In the genomic region with DNA sequence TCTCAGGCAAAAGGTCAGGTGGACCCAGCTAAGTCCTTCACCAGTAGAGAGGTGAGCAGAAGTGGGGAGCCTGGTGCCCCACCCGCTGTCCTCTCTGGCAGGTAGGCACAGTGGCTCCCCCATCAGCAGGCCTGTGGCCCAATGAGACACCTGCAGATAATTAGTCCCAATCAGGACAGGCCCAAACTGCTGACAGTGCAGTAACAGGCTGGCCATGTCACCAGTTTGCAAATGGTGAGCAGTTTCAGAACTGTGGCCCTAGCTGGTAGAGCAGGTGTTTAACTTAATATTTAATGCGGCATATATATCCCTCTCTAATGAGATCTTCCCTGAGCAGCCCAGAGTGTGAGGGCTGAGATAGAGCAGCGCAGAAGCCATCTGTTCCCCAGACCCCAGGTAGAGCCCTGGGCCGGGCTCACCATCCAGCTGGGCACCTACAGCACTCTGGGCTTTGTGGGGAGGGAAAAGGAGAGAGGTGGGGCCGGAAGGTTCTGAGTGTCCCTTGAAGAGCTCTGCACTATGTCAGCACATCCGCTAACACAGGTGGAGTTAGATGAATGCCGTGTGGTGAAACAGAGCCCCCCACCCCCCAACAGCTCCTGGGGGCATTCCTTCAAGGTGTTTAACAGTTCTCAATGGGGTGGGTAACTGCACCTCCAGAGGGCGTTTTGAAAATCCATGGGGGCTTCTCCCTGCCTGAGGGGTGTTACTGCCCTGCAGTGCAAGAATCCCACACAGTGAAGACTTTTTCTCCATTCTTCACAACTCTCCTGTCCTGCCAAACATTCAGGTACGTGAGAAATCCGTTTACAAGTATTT, we compare ENCODE assay signal across 13 cellular contexts.
DNase-seq lines count a peak whose midpoint lies in the region; ATAC-seq, FAIRE-seq and TF ChIP-seq lines count a peak whose summit lies in the region.
"Had no signal": no experiment of that assay in that cellular context is flagged by ENCODE, and none has a peak within 500 bp of the region (broad histone marks: within the 10 kb centered on the region; RNA-seq: fewer than 3 reads in every experiment).

No MANE protein-coding gene starts in this region.

- H3K36me3 ChIP-seq in GM06990 (ENCODE audit: control insufficient read depth, insufficient read depth, low read length) (peaks cover 15% of the 10 kb centered on the region), neural progenitor cell (no peaks in the 10 kb centered on the region), kidney (ENCODE audit: control insufficient read depth in 1 of 2, insufficient read depth in 2 of 2, low read length in 2 of 2) (no peaks in the 10 kb centered on the region)

- H3K4me1 Mint-ChIP-seq in activated B cell treated with CpG ODN at 0.5 μM for 24 hours (peaks cover 27% of the 10 kb centered on the region), neural progenitor cell (no peaks in the 10 kb centered on the region)
- H3K4me1 Mint-ChIP-seq: CD4-positive, alpha-beta memory T cell had no signal

- H3K27ac ChIP-seq in neural progenitor cell (no peak overlapping the region), kidney (ENCODE audit: low read depth in 2 of 2, low read length in 2 of 2) (no peak overlapping the region)

- H3K4me3 ChIP-seq in GM06990 (replicated peaks; ENCODE audit: low read depth, low read length) (no peak overlapping the region), neural progenitor cell (no peak overlapping the region), kidney (ENCODE audit: low read length in 2 of 2) (no peak overlapping the region)
- H3K4me3 ChIP-seq in Jurkat, Clone E6-1 (ENCODE audit: low read length) = no peak overlapping the region

- H2AFZ ChIP-seq in neural progenitor cell (replicated peaks) = no peak overlapping the region

- H3F3A ChIP-seq in neural progenitor cell (ENCODE audit: low read depth) = no peaks in the 10 kb centered on the region

- no peaks in the 10 kb centered on the region for H3K27me3 Mint-ChIP-seq in activated B cell treated with CpG ODN at 0.5 μM for 24 hours
- peaks cover 7% of the 10 kb centered on the region for H3K27me3 Mint-ChIP-seq in neural progenitor cell (ENCODE audit: insufficient read depth, low read depth)

- FAIRE-seq in D721Med (lab: Jason Lieb, UNC) (no peak), kidney (lab: Jason Lieb, UNC) (no peak)

- intact Hi-C loops in activated B cell treated with CpG ODN at 0.5 μM for 24 hours (cut with micrococcal nuclease) (no loop called here), kidney (cut with DNase I) (no loop called here)

- POLR2A ChIA-PET in activated B cell treated with CpG ODN at 0.5 μM for 24 hours (lab: Charles Lee) = no interaction called here

- peak; percentile 10 for ATAC-seq in activated B cell treated with CpG ODN at 0.5 μM for 24 hours (ENCODE audit: low read depth)
- ATAC-seq: natural killer cell treated with Interleukin-12 subunit alpha and Interleukin-12 subunit beta and Interleukin-15 and Interleukin-18, amount 100 ng/mL, for 72 hours had no signal

- H3K27ac Mint-ChIP-seq in activated B cell treated with CpG ODN at 0.5 μM for 24 hours = peak overlapping the region; percentile 35
- no peak overlapping the region for H3K27ac Mint-ChIP-seq in neural progenitor cell
- H3K27ac Mint-ChIP-seq: CD4-positive, alpha-beta memory T cell; natural killer cell treated with Interleukin-12 subunit alpha and Interleukin-12 subunit beta and Interleukin-15 and Interleukin-18, amount 100 ng/mL, for 72 hours had no signal

- no peaks in the 10 kb centered on the region for H3K79me2 ChIP-seq in neural progenitor cell (ENCODE audit: low read depth)

- H3K4me3 Mint-ChIP-seq in activated B cell treated with CpG ODN at 0.5 μM for 24 hours = no peak overlapping the region
- H3K4me3 Mint-ChIP-seq in neural progenitor cell = no peak overlapping the region
- H3K4me3 Mint-ChIP-seq: CD4-positive, alpha-beta memory T cell; natural killer cell treated with Interleukin-12 subunit alpha and Interleukin-12 subunit beta and Interleukin-15 and Interleukin-18, amount 100 ng/mL, for 72 hours had no signal

- no peak overlapping the region for H3K4me2 ChIP-seq in neural progenitor cell

- CTCF ChIA-PET in activated B cell treated with CpG ODN at 0.5 μM for 24 hours (lab: Charles Lee) = no interaction called here

- H3K36me3 Mint-ChIP-seq in activated B cell treated with CpG ODN at 0.5 μM for 24 hours (ENCODE audit: low read depth) (peaks cover 73% of the 10 kb centered on the region), neural progenitor cell (peaks cover 6% of the 10 kb centered on the region)
- H3K36me3 Mint-ChIP-seq: CD4-positive, alpha-beta memory T cell; natural killer cell treated with Interleukin-12 subunit alpha and Interleukin-12 subunit beta and Interleukin-15 and Interleukin-18, amount 100 ng/mL, for 72 hours had no signal

- H3K4me1 ChIP-seq in neural progenitor cell (no peaks in the 10 kb centered on the region), kidney (ENCODE audit: control insufficient read depth in 1 of 2, insufficient read depth in 1 of 2, low read depth in 1 of 2, low read length in 2 of 2) (no peaks in the 10 kb centered on the region)

- H3K9me3 Mint-ChIP-seq in activated B cell treated with CpG ODN at 0.5 μM for 24 hours = no peaks in the 10 kb centered on the region
- H3K9me3 Mint-ChIP-seq in neural progenitor cell = peaks cover 3% of the 10 kb centered on the region
- H3K9me3 Mint-ChIP-seq: CD4-positive, alpha-beta memory T cell; natural killer cell treated with Interleukin-12 subunit alpha and Interleukin-12 subunit beta and Interleukin-15 and Interleukin-18, amount 100 ng/mL, for 72 hours had no signal

- H3K27me3 ChIP-seq in GM06990 (replicated peaks; ENCODE audit: control insufficient read depth, insufficient read depth, low read length) (no peaks in the 10 kb centered on the region), neural progenitor cell (no peaks in the 10 kb centered on the region)

- H4K20me1 ChIP-seq in neural progenitor cell (ENCODE audit: low read depth) = no peaks in the 10 kb centered on the region

- DNase-seq in GM06990 (ENCODE audit: extremely low read depth, insufficient read length) = no peak
- peak; percentile 6 for DNase-seq in Jurkat, Clone E6-1 (ENCODE audit: low read depth, low spot score)
- no peak for DNase-seq in activated B cell treated with CpG ODN at 0.5 μM for 24 hours
- DNase-seq in neural progenitor cell (ENCODE audit: low spot score) = no peak
- DNase-seq in NCI-H446 (lab: John Stamatoyannopoulos, UW) = no peak
- DNase-seq in D721Med (ENCODE audit: insufficient read length, low spot score) = no peak
- DNase-seq in kidney = no peak
- DNase-seq: activated effector memory CD4-positive, alpha-beta T cell treated with anti-CD3 and anti-CD28 coated beads, Interleukin-2, amount 50 U/mL, for 16 hours; aorta; CD4-positive, alpha-beta memory T cell; NCI-H2081 treated with DMSO at 0.1 percent for 48 hours; stimulated activated CD8-positive, alpha-beta memory T cell treated with anti-CD3 and anti-CD28 coated beads, Interleukin-4, amount 100 ng/mL, for 48 hours had no signal

- H3K9ac ChIP-seq in neural progenitor cell (no peak overlapping the region), kidney (ENCODE audit: low read length in 2 of 2) (no peak overlapping the region)

- H3K9me3 ChIP-seq in neural progenitor cell (ENCODE audit: low read depth) (no peaks in the 10 kb centered on the region), kidney (ENCODE audit: control insufficient read depth in 1 of 2, low read length in 2 of 2) (no peaks in the 10 kb centered on the region)

- TF ChIP-seq CTCF in GM06990 (IDR thresholded peaks at IDR 0.05; ENCODE audit: insufficient read depth, low read length, poor library complexity, severe bottlenecking) (peak; percentile 24), activated B cell treated with CpG ODN at 0.5 μM for 24 hours (IDR thresholded peaks at IDR 0.05) (no peak), neural progenitor cell (IDR thresholded peaks at IDR 0.05) (peak; percentile 43), D721Med (IDR thresholded peaks at IDR 0.05; ENCODE audit: insufficient read depth, missing control alignments) (no peak), kidney (IDR thresholded peaks at IDR 0.05; ENCODE audit: borderline replicate concordance, extremely low read depth, insufficient read depth) (no peak)

Comparison
In these comparisons a context has a peak if more than half of its experiments do, and no peak if none do; other contexts are left out.
1. CTCF ChIP-seq: peak in GM06990 (single experiment) and neural progenitor cell (single experiment); none in activated B cell treated with CpG ODN at 0.5 μM for 24 hours (single experiment), D721Med (single experiment) and kidney (single experiment).